8 cellular contexts compared by ENCODE assay signal in genomic region chr2:54722641-54723299, GRCh38.
A peak's percentile ranks its signal among the peaks of the same experiment; 100 is the strongest.
DNase-seq lines count a peak whose midpoint lies in the region; ATAC-seq and TF ChIP-seq lines count a peak whose summit lies in the region.

No MANE protein-coding gene starts in this region.

- TF ChIP-seq CTCF in fibroblast of pulmonary artery (IDR thresholded peaks at IDR 0.05; ENCODE audit: low read length, missing control alignments): no peak

- H3K27ac ChIP-seq in ACC112 (ENCODE audit: low read depth, low read length): peak overlapping the region; percentile 46
- H3K27ac ChIP-seq in SK-N-MC: no peak overlapping the region

- DNase-seq in SK-N-MC (ENCODE audit: low read depth, low spot score) (no peak), fibroblast of pulmonary artery (ENCODE audit: low read depth) (peak; percentile 73), retina (peak; percentile 12), superior temporal gyrus (ENCODE audit: extremely low spot score) (no peak), DMS114 treated with DMSO at 0.1 percent for 48 hours (lab: John Stamatoyannopoulos, UW; ENCODE audit: unreplicated experiment) (no peak)

- H3K79me2 ChIP-seq in ACC112 (ENCODE audit: control insufficient read depth, insufficient read depth, low read length, unreplicated experiment): no peaks in the 10 kb centered on the region

- ATAC-seq in GM19043 (IDR thresholded peaks at IDR 0.05; ENCODE audit: low read depth, unreplicated experiment) (peak; percentile 1), GM18498 (IDR thresholded peaks at IDR 0.05; ENCODE audit: unreplicated experiment) (no peak)

- H3K9me3 ChIP-seq in SK-N-MC (ENCODE audit: low read depth, low read length): no peaks in the 10 kb centered on the region

- H2AFZ ChIP-seq in ACC112 (ENCODE audit: low read length, unreplicated experiment): peak overlapping the region; percentile 83

- H3K36me3 ChIP-seq in ACC112 (ENCODE audit: insufficient read depth, low read length) (no peaks in the 10 kb centered on the region), SK-N-MC (ENCODE audit: insufficient read depth, low read length) (no peaks in the 10 kb centered on the region)

- H3K9ac ChIP-seq in SK-N-MC (ENCODE audit: insufficient read length): peak overlapping the region; percentile 74

- H3K4me1 ChIP-seq in ACC112 (ENCODE audit: control insufficient read depth, insufficient read depth, low read length, unreplicated experiment): no peaks in the 10 kb centered on the region

- H3K4me3 ChIP-seq in ACC112 (ENCODE audit: low read depth, low read length) (peak overlapping the region; percentile 74), SK-N-MC (peak overlapping the region; percentile 94), fibroblast of pulmonary artery (replicated peaks; ENCODE audit: low read depth, low read length) (peak overlapping the region; percentile 78)

- peaks cover 16% of the 10 kb centered on the region for H3K27me3 ChIP-seq in ACC112 (ENCODE audit: insufficient read depth, low read length)

Comparison
In these comparisons a context has a peak if more than half of its experiments do, and no peak if none do; other contexts are left out.
1. DNase-seq: peak in fibroblast of pulmonary artery (single experiment) and retina (single experiment); none in SK-N-MC (single experiment), superior temporal gyrus (single experiment) and DMS114 treated with DMSO at 0.1 percent for 48 hours (single experiment).
2. Peak in every context shown above with its lines, with median percentiles within 50 percentile points of each other: H3K4me3 ChIP-seq.